23 cellular contexts compared by ENCODE assay signal in genomic region chr12:56462565-56462964, GRCh38. TPM values are rescaled to one million over a fixed set of nuclear protein-coding genes. Genes with fewer than 3 reads are reported as not detected.
A peak's percentile ranks its signal among the peaks of the same experiment; 100 is the strongest.
DNase-seq lines count a peak whose midpoint lies in the region; TF ChIP-seq lines count a peak whose summit lies in the region.
"Had no signal": no experiment of that assay in that cellular context is flagged by ENCODE, and none has a peak within 500 bp of the region (broad histone marks: within the 10 kb centered on the region; RNA-seq: fewer than 3 reads in every experiment).

No MANE protein-coding gene starts in this region.

- intact Hi-C loops in OCI-LY7 (cut with micrococcal nuclease; ENCODE audit: unreplicated experiment), result no loop called here
- intact Hi-C loops in CD14-positive monocyte (cut with micrococcal nuclease), result loop anchor here (10.0 kb wide), 4 partner anchors 98 to 338 kb away; partner anchors contain the start of genes ESYT1 (in 2 of the 2), APOF (in 1 of the 2), IL23A (in 1 of the 2) and PAN2 (in 1 of the 2)

- H3K36me3 ChIP-seq in OCI-LY7 (ENCODE audit: insufficient read depth, low read length), result no peaks in the 10 kb centered on the region
- no peaks in the 10 kb centered on the region for H3K36me3 ChIP-seq in MG63
- H3K36me3 ChIP-seq: esophagus squamous epithelium, gastroesophageal sphincter, lower lobe of right lung, uterus had no signal

- no peaks in the 10 kb centered on the region for H3K36me3 Mint-ChIP-seq in CD14-positive monocyte
- H3K36me3 Mint-ChIP-seq: stimulated activated memory B cell treated with anti-CD40 and anti-IgM and Interleukin-4, amounts not matched to agents 10 μg/mL and 1 μg/mL and 100 μg/mL, for 72 hours had no signal

- H3K9me3 ChIP-seq in OCI-LY7 (ENCODE audit: low read length), result no peaks in the 10 kb centered on the region
- H3K9me3 ChIP-seq in MG63, result 0 out of 2 replicates have a peak, but pooled peaks cover under 1% of the 10 kb centered on the region
- H3K9me3 ChIP-seq: esophagus squamous epithelium, gastroesophageal sphincter, lower lobe of right lung, uterus had no signal

- H3K4me2 ChIP-seq in OCI-LY7 (ENCODE audit: low read length), result no peak overlapping the region
- H3K4me2 ChIP-seq: smooth muscle cell had no signal

- DNase-seq in ELF-1 (ENCODE audit: low read depth, low spot score), result peak; percentile 71
- no peak for DNase-seq in OCI-LY7 (ENCODE audit: low spot score)
- DNase-seq in iPS-NIHi7 (ENCODE audit: extremely low spot score), result peak; percentile 37
- no peak for DNase-seq in CD14-positive monocyte (ENCODE audit: low spot score)
- DNase-seq in MG63, result no peak
- no peak for DNase-seq in SK-N-DZ (ENCODE audit: low spot score)
- DNase-seq: esophagus squamous epithelium, GM23248, hypothalamus, lower lobe of right lung, NCI-H1105, NCI-H2081 treated with DMSO at 0.1 percent for 48 hours, NCI-H446, uterus had no signal

- POLR2A ChIA-PET in OCI-LY7 (lab: Charles Lee), result interaction anchor here (0.9 to 7.4 kb wide), 8 partner anchors 14 to 236 kb away, joined by 3 to 98 read pairs (median 13); partner anchors contain the start of genes CNPY2, IL23A, PAN2 and STAT2

- H3K4me3 ChIP-seq in OCI-LY7 (ENCODE audit: low read depth, low read length, poor library complexity, severe bottlenecking) (no peak overlapping the region), MG63 (no peak overlapping the region)
- H3K4me3 ChIP-seq: esophagus squamous epithelium, gastroesophageal sphincter, GM23248, lower lobe of right lung, smooth muscle cell, uterus had no signal

- no peaks in the 10 kb centered on the region for H3K9me2 ChIP-seq in OCI-LY7 (ENCODE audit: insufficient read depth, low read length)

- H3K27me3 Mint-ChIP-seq in CD14-positive monocyte (ENCODE audit: low read depth in 3 of 3), result peaks cover 0 to 2% (median 2%) of the 10 kb centered on the region in 3 donors
- H3K27me3 Mint-ChIP-seq: stimulated activated memory B cell treated with anti-CD40 and anti-IgM and Interleukin-4, amounts not matched to agents 10 μg/mL and 1 μg/mL and 100 μg/mL, for 72 hours had no signal

- peaks cover 49% of the 10 kb centered on the region for H3K4me1 ChIP-seq in OCI-LY7 (ENCODE audit: insufficient read depth, low read length, poor library complexity, severe bottlenecking)
- H3K4me1 ChIP-seq: uterus had no signal

- TF ChIP-seq CTCF in OCI-LY7 (conservative IDR thresholded peaks at IDR 0.05; ENCODE audit: low read length), result no peak
- TF ChIP-seq CTCF in CD14-positive monocyte (IDR thresholded peaks at IDR 0.05), result no peak

- no peak overlapping the region for H3K27ac ChIP-seq in OCI-LY7 (ENCODE audit: low read depth, low read length, poor library complexity, severe bottlenecking)
- H3K27ac ChIP-seq: C4-2B, esophagus squamous epithelium, gastroesophageal sphincter, GM23248, lower lobe of right lung, uterus had no signal

- H3K79me2 ChIP-seq in OCI-LY7 (ENCODE audit: insufficient read depth, low read depth, low read length), result no peaks in the 10 kb centered on the region

- CTCF ChIA-PET in OCI-LY7 (lab: Charles Lee; ENCODE audit: unreplicated experiment), result no interaction called here

- no peaks in the 10 kb centered on the region for H3K27me3 ChIP-seq in MG63
- H3K27me3 ChIP-seq: esophagus squamous epithelium, gastroesophageal sphincter, uterus had no signal

- no peak overlapping the region for H3K27ac Mint-ChIP-seq in CD14-positive monocyte
- H3K27ac Mint-ChIP-seq: activated T-helper 2 cell treated with anti-CD3 and anti-CD28 coated beads, Interferon-gamma antibody, Interleukin-2, Interleukin-4, amounts not matched to agents 10 μg/mL and 5 μg/mL and 100 μg/mL, durations not matched to agents 14 hours and 24 hours and 36 hours; stimulated activated memory B cell treated with anti-CD40 and anti-IgM and Interleukin-4, amounts not matched to agents 10 μg/mL and 1 μg/mL and 100 μg/mL, for 72 hours had no signal

- H3K4me1 Mint-ChIP-seq in CD14-positive monocyte, result peaks cover 7% of the 10 kb centered on the region

- H3K4me3 Mint-ChIP-seq in CD14-positive monocyte, result no peak overlapping the region
- H3K4me3 Mint-ChIP-seq: stimulated activated memory B cell treated with anti-CD40 and anti-IgM and Interleukin-4, amounts not matched to agents 10 μg/mL and 1 μg/mL and 100 μg/mL, for 72 hours had no signal

- H2AFZ ChIP-seq in OCI-LY7 (ENCODE audit: low read length), result peak overlapping the region; percentile 87; the same call in 1 of the 2 replicates

- no TSS peak for BruUV-seq in OCI-LY7 (replicated peaks; lab: Mats Ljungman, UMichigan)

- no peaks in the 10 kb centered on the region for H3K9me3 Mint-ChIP-seq in CD14-positive monocyte
- H3K9me3 Mint-ChIP-seq: activated T-helper 2 cell treated with anti-CD3 and anti-CD28 coated beads, Interferon-gamma antibody, Interleukin-2, Interleukin-4, amounts not matched to agents 10 μg/mL and 5 μg/mL and 100 μg/mL, durations not matched to agents 14 hours and 24 hours and 36 hours; stimulated activated memory B cell treated with anti-CD40 and anti-IgM and Interleukin-4, amounts not matched to agents 10 μg/mL and 1 μg/mL and 100 μg/mL, for 72 hours had no signal

- no peaks in the 10 kb centered on the region for H4K20me1 ChIP-seq in OCI-LY7 (ENCODE audit: insufficient read depth, low read length)

RNA-seq across cellular contexts. Expression of gene SPRYD4, which starts 5.8 kb away (rescaled TPM):
- total RNA-seq in OCI-LY7 (2014; rRNA removed; shearing (Covaris generic)), result 5.3 and 5.9 TPM in 2 replicates
- 6.9 and 7.5 TPM in 2 replicates for total RNA-seq in OCI-LY7 (2022)
- polyA plus RNA-seq in CD14-positive monocyte, result 1 to 10 TPM; 1.3 to 1.4 TPM
- total RNA-seq in MG63 (2014; rRNA removed; shearing (Covaris generic); ENCODE audit: low replicate concordance), result 0.35 and 0.69 TPM in 2 replicates
- 3.0 and 4.1 TPM in 2 replicates for polyA plus RNA-seq in SK-N-DZ (2014; cell fraction: cytosol; rRNA removed)
- polyA plus RNA-seq in SK-N-DZ (2014; cell fraction: nucleus; rRNA removed), result 2.7 and 3.8 TPM in 2 replicates

RNA-seq across cellular contexts. Expression of gene MIP, which starts 8.1 kb away (rescaled TPM):
- not detected in 2 replicates for total RNA-seq in OCI-LY7 (2014; rRNA removed; shearing (Covaris generic))
- total RNA-seq in OCI-LY7 (2022), result 0.57 TPM in 1 of 2 replicates, not detected in the other
- polyA plus RNA-seq in CD14-positive monocyte, result not detected
- total RNA-seq in MG63 (2014; rRNA removed; shearing (Covaris generic); ENCODE audit: low replicate concordance), result not detected in 2 replicates
- polyA plus RNA-seq in SK-N-DZ (2014; cell fraction: cytosol; rRNA removed), result not detected in 2 replicates
- not detected in 2 replicates for polyA plus RNA-seq in SK-N-DZ (2014; cell fraction: nucleus; rRNA removed)
- total RNA-seq: activated T-helper 2 cell treated with anti-CD3 and anti-CD28 coated beads, Interferon-gamma antibody, Interleukin-2, Interleukin-4, amounts not matched to agents 10 μg/mL and 5 μg/mL and 100 μg/mL, durations not matched to agents 14 hours and 24 hours and 36 hours; chondrocyte; gastroesophageal sphincter; GM23248; kidney epithelial cell; lower lobe of right lung; SK-MEL-5; smooth muscle cell; temporal lobe; uterus had no signal
- polyA plus RNA-seq: GM23248, smooth muscle cell had no signal

RNA-seq across cellular contexts. Expression of gene TIMELESS, which starts 13.3 kb away (rescaled TPM):
- 44.8 and 46.5 TPM in 2 replicates for total RNA-seq in OCI-LY7 (2014; rRNA removed; shearing (Covaris generic))
- total RNA-seq in OCI-LY7 (2022), result 103 and 115 TPM in 2 replicates
- 1 to 10 TPM; 1.5 TPM for polyA plus RNA-seq in CD14-positive monocyte
- 22.6 and 24.4 TPM in 2 replicates for total RNA-seq in MG63 (2014; rRNA removed; shearing (Covaris generic); ENCODE audit: low replicate concordance)
- polyA plus RNA-seq in SK-N-DZ (2014; cell fraction: cytosol; rRNA removed), result 15.6 and 15.9 TPM in 2 replicates
- 40.0 and 90.7 TPM in 2 replicates for polyA plus RNA-seq in SK-N-DZ (2014; cell fraction: nucleus; rRNA removed)

RNA-seq across cellular contexts. Expression of gene GLS2, which starts 25.4 kb away (rescaled TPM):
- total RNA-seq in OCI-LY7 (2014; rRNA removed; shearing (Covaris generic)), result not detected in 2 replicates
- total RNA-seq in OCI-LY7 (2022), result not detected in 2 replicates
- not detected for polyA plus RNA-seq in CD14-positive monocyte
- total RNA-seq in MG63 (2014; rRNA removed; shearing (Covaris generic); ENCODE audit: low replicate concordance), result 1.5 TPM in 1 of 2 replicates, not detected in the other
- 0.10 TPM in 2 replicates for polyA plus RNA-seq in SK-N-DZ (2014; cell fraction: cytosol; rRNA removed)
- polyA plus RNA-seq in SK-N-DZ (2014; cell fraction: nucleus; rRNA removed), result 0.45 TPM in 1 of 2 replicates, not detected in the other
- total RNA-seq: GM23248, SK-MEL-5 had no signal
- polyA plus RNA-seq: GM23248 had no signal

RNA-seq across cellular contexts. Expression of gene RBMS2, which starts 59.1 kb away (rescaled TPM):
- total RNA-seq in OCI-LY7 (2014; rRNA removed; shearing (Covaris generic)), result 0.32 and 2.2 TPM in 2 replicates
- 0.27 and 1.1 TPM in 2 replicates for total RNA-seq in OCI-LY7 (2022)
- polyA plus RNA-seq in CD14-positive monocyte, result 1 to 10 TPM; 5.1 to 6.5 TPM
- total RNA-seq in MG63 (2014; rRNA removed; shearing (Covaris generic); ENCODE audit: low replicate concordance), result 3.8 and 4.4 TPM in 2 replicates
- 0.13 and 0.37 TPM in 2 replicates for polyA plus RNA-seq in SK-N-DZ (2014; cell fraction: cytosol; rRNA removed)
- polyA plus RNA-seq in SK-N-DZ (2014; cell fraction: nucleus; rRNA removed), result 0.22 and 0.28 TPM in 2 replicates

Comparison
In these comparisons a context has a peak if more than half of its experiments do, and no peak if none do; other contexts are left out.
1. DNase-seq: peak in ELF-1 (single experiment) and iPS-NIHi7 (single experiment); none in OCI-LY7 (single experiment), CD14-positive monocyte (single experiment), MG63 (single experiment) and SK-N-DZ (single experiment).